ENCODE assay signal across 24 cellular contexts in the genomic region with DNA sequence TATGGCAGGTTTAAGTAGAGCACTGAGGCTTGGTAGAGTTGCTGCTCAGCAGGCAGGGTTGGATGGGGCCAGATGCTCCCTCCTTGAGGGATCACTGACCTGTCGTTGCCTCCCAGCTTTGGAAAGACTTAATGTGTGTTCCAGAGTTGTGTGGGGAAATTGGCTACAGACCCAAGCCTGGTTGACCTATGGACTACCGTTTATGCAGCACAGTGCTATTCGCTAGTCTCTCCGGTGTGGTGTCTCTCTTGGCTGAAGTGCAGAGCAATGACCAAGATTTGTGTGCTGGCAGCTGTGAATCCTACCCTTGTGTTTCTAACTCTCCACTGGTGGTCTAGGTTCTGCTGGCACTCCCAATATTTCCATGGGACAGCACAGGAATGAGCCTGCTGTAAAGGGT. TPM values are rescaled to one million over a fixed set of nuclear protein-coding genes. Genes with fewer than 3 reads are reported as not detected.
A peak's percentile ranks its signal among the peaks of the same experiment; 100 is the strongest.
DNase-seq lines count a peak whose midpoint lies in the region; ATAC-seq, FAIRE-seq and TF ChIP-seq lines count a peak whose summit lies in the region.
"Had no signal": no experiment of that assay in that cellular context is flagged by ENCODE, and none has a peak within 500 bp of the region (broad histone marks: within the 10 kb centered on the region; RNA-seq: fewer than 3 reads in every experiment).

No MANE protein-coding gene starts in this region.

- H3K4me1 Mint-ChIP-seq in GM23338 (no peaks in the 10 kb centered on the region), HFFc6 (ENCODE audit: low read depth) (no peaks in the 10 kb centered on the region)
- H3K4me1 Mint-ChIP-seq: CD14-positive monocyte, H9 had no signal

- TF ChIP-seq RAD21 in H1 (IDR thresholded peaks at IDR 0.05 in 1 of 2, conservative IDR thresholded peaks at IDR 0.05 in 1 of 2; ENCODE audit: low read depth in 2 of 2, low read length in 2 of 2) = no peak
- no peak for TF ChIP-seq RAD21 in HepG2 (CRISPR knock-in tag; IDR thresholded peaks at IDR 0.05)

- H3K4me1 ChIP-seq in GM23338 (ENCODE audit: insufficient read depth) (no peaks in the 10 kb centered on the region), H1 (replicated peaks in 1 of 4; ENCODE audit: control insufficient read depth in 3 of 4, insufficient read depth in 4 of 4, low read length in 3 of 4) (no peaks in the 10 kb centered on the region), HepG2 (ENCODE audit: insufficient read depth, low read length) (no peaks in the 10 kb centered on the region), small intestine (ENCODE audit: control insufficient read depth in 2 of 2, insufficient read depth in 1 of 2, low read depth in 1 of 2, low read length in 1 of 2) (no peaks in the 10 kb centered on the region)
- H3K4me1 ChIP-seq: A549; BE2C; BLaER1 treated with 17β-estradiol and CSF1 and Interleukin-3, amounts not matched to agents 10 nM and 100 nM had no signal

- H3K4ac ChIP-seq in H1 (replicated peaks; ENCODE audit: insufficient read length, low read depth, low read length) = no peak overlapping the region

- ATAC-seq in GM23338 (no peak), HepG2 (peak; percentile 81)
- ATAC-seq: A549, GM12878, HCT116 had no signal

- DNase-seq in GM23338 (ENCODE audit: low spot score) = no peak
- DNase-seq in H1 (ENCODE audit: low read depth in 1 of 2, low spot score in 2 of 2) = no peak
- DNase-seq in HepG2 (ENCODE audit: low spot score) = no peak
- DNase-seq in small intestine = peak; percentile 10
- no peak for DNase-seq in hepatic stellate cell (ENCODE audit: low spot score)
- no peak for DNase-seq in HFFc6
- DNase-seq in A172 (ENCODE audit: low spot score) = no peak
- DNase-seq: ACHN; AML-193; BE2C; CD4-positive, alpha-beta T cell; CD8-positive, alpha-beta memory T cell; DMS 273 treated with DMSO at 0.1 percent for 48 hours; DMS79; EL; GDM1; H9 had no signal

- H3K4me3 ChIP-seq in GM23338 = no peak overlapping the region
- no peak overlapping the region for H3K4me3 ChIP-seq in H1 (ENCODE audit: extremely low read depth in 1 of 4, insufficient read depth in 2 of 4, low read depth in 3 of 4, low read length in 4 of 4)
- H3K4me3 ChIP-seq in HepG2 (replicated peaks in 1 of 3; ENCODE audit: insufficient read depth in 1 of 3, low read depth in 2 of 3, low read length in 3 of 3) = no peak overlapping the region
- no peak overlapping the region for H3K4me3 ChIP-seq in small intestine (ENCODE audit: low read depth in 1 of 2, low read length in 2 of 2)
- H3K4me3 ChIP-seq: A549; BLaER1 treated with 17β-estradiol and CSF1 and Interleukin-3, amounts not matched to agents 10 nM and 100 nM; GM12878 had no signal

- H3K79me2 ChIP-seq in GM23338 (replicated peaks; ENCODE audit: insufficient read depth) = no peaks in the 10 kb centered on the region
- no peaks in the 10 kb centered on the region for H3K79me2 ChIP-seq in H1 (ENCODE audit: control insufficient read depth in 1 of 2, insufficient read depth in 2 of 2, low read length in 2 of 2)
- H3K79me2 ChIP-seq in HepG2 (ENCODE audit: insufficient read depth, low read length) = no peaks in the 10 kb centered on the region

- H3K79me1 ChIP-seq in H1 (ENCODE audit: low read depth, low read length) = no peaks in the 10 kb centered on the region

- H3K4me2 ChIP-seq in GM23338 (no peak overlapping the region), H1 (ENCODE audit: insufficient read depth in 1 of 2, low read depth in 2 of 2, low read length in 2 of 2) (no peak overlapping the region), HepG2 (ENCODE audit: low read depth, low read length) (no peak overlapping the region)
- H3K4me2 ChIP-seq: A549; BLaER1 treated with 17β-estradiol and CSF1 and Interleukin-3, amounts not matched to agents 10 nM and 100 nM had no signal

- H3K9me3 Mint-ChIP-seq in GM23338 (no peaks in the 10 kb centered on the region), HFFc6 (no peaks in the 10 kb centered on the region; the same call in 1 of the 2 replicates)
- H3K9me3 Mint-ChIP-seq: CD14-positive monocyte; CD4-positive, alpha-beta T cell; H9 had no signal

- H3F3A ChIP-seq in GM23338 (replicated peaks; ENCODE audit: low read depth) = no peaks in the 10 kb centered on the region

- 94% methylated on average over 4 of the region's 4 CpGs; no CpG with 5 or more reads in 1 of the 2 experiments for WGBS in H1 (ENCODE audit: extremely low coverage in 1 of 2, insufficient coverage in 1 of 2, insufficient read length in 1 of 2, insufficient replicate concordance in 2 of 2, low coverage in 1 of 2, low lambda C conversion rate in 2 of 2, missing lambda C conversion rate in 1 of 2), 2 experiments
- 0% methylated on average over 1 of the region's 4 CpGs for WGBS in HepG2 (ENCODE audit: low lambda C conversion rate)
- WGBS in small intestine, 3 donors = 12 to 69% (median 44%) methylated on average over 4 of the region's 4 CpGs

- no peak overlapping the region for H4K5ac ChIP-seq in H1 (ENCODE audit: insufficient read length, low read depth, low read length)

- H4K91ac ChIP-seq in H1 (replicated peaks; ENCODE audit: insufficient read length, low read length) = no peak overlapping the region

- TF ChIP-seq CTCF in GM23338 (conservative IDR thresholded peaks at IDR 0.05; ENCODE audit: low read depth in 2 of 2) = no peak
- TF ChIP-seq CTCF in H1 (IDR thresholded peaks at IDR 0.05; ENCODE audit: control extremely low read depth in 1 of 3, insufficient read depth in 1 of 3, low read depth in 1 of 3, low read length in 3 of 3) = no peak
- TF ChIP-seq CTCF in HepG2 (CRISPR knock-in tag; IDR thresholded peaks at IDR 0.05) = no peak
- no peak for TF ChIP-seq CTCF in HFFc6 (IDR thresholded peaks at IDR 0.05)

- FAIRE-seq in H1 (lab: Jason Lieb, UNC) (no peak), HepG2 (lab: Jason Lieb, UNC) (no peak), small intestine (lab: Jason Lieb, UNC) (no peak)
- FAIRE-seq: A549, D721Med, GM12878 had no signal

- no peak overlapping the region for H2BK20ac ChIP-seq in H1 (ENCODE audit: low read length)

- intact Hi-C loops in HepG2 (cut with micrococcal nuclease; ENCODE audit: unreplicated experiment) = no loop called here

- H3K27me3 Mint-ChIP-seq in GM23338 (ENCODE audit: insufficient read depth, low read depth, poor library complexity) (no peaks in the 10 kb centered on the region), HFFc6 (ENCODE audit: insufficient read depth) (no peaks in the 10 kb centered on the region)

- no peaks in the 10 kb centered on the region for H3K36me3 ChIP-seq in GM23338 (ENCODE audit: insufficient read depth)
- H3K36me3 ChIP-seq in H1 (ENCODE audit: control insufficient read depth in 2 of 4, insufficient read depth in 4 of 4, low read length in 3 of 4) = no peaks in the 10 kb centered on the region
- no peaks in the 10 kb centered on the region for H3K36me3 ChIP-seq in HepG2 (replicated peaks in 1 of 2; ENCODE audit: control insufficient read depth in 1 of 2, insufficient read depth in 2 of 2, low read length in 2 of 2)
- no peaks in the 10 kb centered on the region for H3K36me3 ChIP-seq in small intestine (ENCODE audit: control insufficient read depth in 2 of 2, insufficient read depth in 2 of 2, low read length in 2 of 2)
- H3K36me3 ChIP-seq: BE2C; BLaER1 treated with 17β-estradiol and CSF1 and Interleukin-3, amounts not matched to agents 10 nM and 100 nM had no signal

- H3K9ac ChIP-seq in H1 (replicated peaks in 1 of 4; ENCODE audit: extremely low read depth in 1 of 4, low read depth in 3 of 4, low read length in 3 of 4) (no peak overlapping the region), HepG2 (ENCODE audit: insufficient read depth, low read depth, low read length) (no peak overlapping the region)
- H3K9ac ChIP-seq: BLaER1 treated with 17β-estradiol and CSF1 and Interleukin-3, amounts not matched to agents 10 nM and 100 nM had no signal

- H2AK5ac ChIP-seq in H1 (ENCODE audit: low read depth, low read length) = no peak overlapping the region

- H3K14ac ChIP-seq in H1 (ENCODE audit: insufficient read length) = no peak overlapping the region

- no peaks in the 10 kb centered on the region for H3K9me2 ChIP-seq in GM23338 (ENCODE audit: insufficient read depth)

- H3K36me3 Mint-ChIP-seq in GM23338 (ENCODE audit: low read depth) (no peaks in the 10 kb centered on the region), HFFc6 (ENCODE audit: low read depth) (no peaks in the 10 kb centered on the region)
- H3K36me3 Mint-ChIP-seq: CD14-positive monocyte; CD8-positive, alpha-beta memory T cell had no signal

- no peak overlapping the region for H2BK15ac ChIP-seq in H1 (ENCODE audit: low read length)

- no peak for TF ChIP-seq POLR2A in H1 (IDR thresholded peaks at IDR 0.05; ENCODE audit: control extremely low read depth in 1 of 2, low read depth in 2 of 2, low read length in 2 of 2)
- no peak for TF ChIP-seq POLR2A in HepG2 (IDR thresholded peaks at IDR 0.05; ENCODE audit: insufficient read depth in 1 of 2, low read depth in 2 of 2, low read length in 2 of 2)

- H4K20me1 ChIP-seq in GM23338 (replicated peaks; ENCODE audit: insufficient read depth) = no peaks in the 10 kb centered on the region
- H4K20me1 ChIP-seq in H1 (replicated peaks in 1 of 2; ENCODE audit: control insufficient read depth in 1 of 2, insufficient read depth in 2 of 2, low read length in 2 of 2) = no peaks in the 10 kb centered on the region
- no peaks in the 10 kb centered on the region for H4K20me1 ChIP-seq in HepG2 (ENCODE audit: insufficient read depth, low read length)
- H4K20me1 ChIP-seq: BLaER1 treated with 17β-estradiol and CSF1 and Interleukin-3, amounts not matched to agents 10 nM and 100 nM had no signal

- H3K18ac ChIP-seq in H1 (ENCODE audit: extremely low read depth, low read length) = no peak overlapping the region

- H3K4me3 Mint-ChIP-seq in GM23338 = no peak overlapping the region
- H3K4me3 Mint-ChIP-seq in HFFc6 = no peak overlapping the region
- H3K4me3 Mint-ChIP-seq: CD14-positive monocyte; CD4-positive, alpha-beta T cell; CD8-positive, alpha-beta memory T cell; H9 had no signal

- H2AFZ ChIP-seq in GM23338 = 0 out of 2 replicates have a peak overlapping the region, but pooled peaks have one; percentile 38
- peak overlapping the region; percentile 92; the same call in 1 of the 2 replicates for H2AFZ ChIP-seq in H1 (ENCODE audit: low read length)
- no peak overlapping the region for H2AFZ ChIP-seq in HepG2 (ENCODE audit: low read length)

- H2BK5ac ChIP-seq in H1 (ENCODE audit: low read depth, low read length) = no peak overlapping the region

- no peaks in the 10 kb centered on the region for H3K9me3 ChIP-seq in H1 (ENCODE audit: insufficient read depth in 2 of 2, low read depth in 1 of 2, low read length in 1 of 2)
- H3K9me3 ChIP-seq in HepG2 (ENCODE audit: low read length) = no peaks in the 10 kb centered on the region
- H3K9me3 ChIP-seq in small intestine (ENCODE audit: control insufficient read depth, low read depth) = no peaks in the 10 kb centered on the region
- H3K9me3 ChIP-seq: A549; BE2C; BLaER1 treated with 17β-estradiol and CSF1 and Interleukin-3, amounts not matched to agents 10 nM and 100 nM had no signal

- POLR2A ChIA-PET in H1 (lab: Charles Lee; ENCODE audit: partially characterized antibody) = no interaction called here
- POLR2A ChIA-PET in HepG2 (lab: Yijun Ruan, JAX) = no interaction called here

- CTCF ChIA-PET in H1 (lab: Charles Lee; ENCODE audit: partially characterized antibody) = interaction anchor here (0.7 to 4.2 kb wide), 3 partner anchors 18 to 352 kb away, joined by 3 to 18 read pairs (median 3); no protein-coding TSS in a partner anchor
- CTCF ChIA-PET in HepG2 (lab: Yijun Ruan, JAX; ENCODE audit: low intra/inter-chr PET ratio, low total read pairs) = no interaction called here

- in situ Hi-C loops in HepG2 (cut with HindIII; ENCODE audit: extremely low pct_ligation_motif_present, low pct_unique_long_range_greater_than_20kb) = loop anchor here (25.0 kb wide), 1 partner anchor 693 kb away; no protein-coding TSS in a partner anchor

- H3K56ac ChIP-seq in H1 (replicated peaks; ENCODE audit: insufficient read length, low read depth, low read length) = no peak overlapping the region

- no peak overlapping the region for H2BK120ac ChIP-seq in H1 (replicated peaks; ENCODE audit: low read depth, low read length)

- no peak for TF ChIP-seq EP300 in H1 (IDR thresholded peaks at IDR 0.05; ENCODE audit: borderline replicate concordance in 1 of 2, low read depth in 2 of 2, low read length in 2 of 2)
- no peak for TF ChIP-seq EP300 in HepG2 (IDR thresholded peaks at IDR 0.05; ENCODE audit: low read depth in 2 of 2, low read length in 2 of 2)
- TF ChIP-seq EP300 in HepG2 (CRISPR knock-in tag; IDR thresholded peaks at IDR 0.05; ENCODE audit: borderline replicate concordance) = no peak

- H2BK12ac ChIP-seq in H1 (ENCODE audit: low read depth, low read length) = no peak overlapping the region

- no peak overlapping the region; the same call in 1 of the 2 replicates for H4K8ac ChIP-seq in H1 (ENCODE audit: extremely low read depth, insufficient read depth, low read length)

- no TSS peak for BruUV-seq in HepG2 (replicated peaks; lab: Mats Ljungman, UMichigan)

- no peak overlapping the region for H3K23ac ChIP-seq in H1 (ENCODE audit: insufficient read length)

- H3K27ac ChIP-seq in GM23338 (ENCODE audit: low read depth) (no peak overlapping the region), H1 (ENCODE audit: low read depth, low read length) (no peak overlapping the region), HepG2 (ENCODE audit: extremely low read length, insufficient read depth, low read length) (no peak overlapping the region), small intestine (ENCODE audit: low read depth in 1 of 2, low read length in 1 of 2) (no peak overlapping the region)
- H3K27ac ChIP-seq: 22Rv1; A549; BLaER1 treated with 17β-estradiol and CSF1 and Interleukin-3, amounts not matched to agents 10 nM and 100 nM had no signal

- no peak overlapping the region for H3K27ac Mint-ChIP-seq in GM23338
- no peak overlapping the region for H3K27ac Mint-ChIP-seq in HFFc6
- H3K27ac Mint-ChIP-seq: CD14-positive monocyte; CD4-positive, alpha-beta T cell; CD8-positive, alpha-beta memory T cell had no signal

- H3K23me2 ChIP-seq in H1 (ENCODE audit: low read depth, low read length) = no peaks in the 10 kb centered on the region

- H3K27me3 ChIP-seq in GM23338 (ENCODE audit: insufficient read depth) = no peaks in the 10 kb centered on the region
- no peaks in the 10 kb centered on the region; a peak in 1 of 7 replicates for H3K27me3 ChIP-seq in H1 (replicated peaks in 1 of 4; ENCODE audit: control insufficient read depth in 3 of 4, extremely low read depth in 1 of 4, insufficient read depth in 3 of 4, low read length in 3 of 4)
- no peaks in the 10 kb centered on the region for H3K27me3 ChIP-seq in HepG2 (ENCODE audit: control insufficient read depth in 1 of 2, insufficient read depth in 2 of 2, low read length in 2 of 2)
- H3K27me3 ChIP-seq in small intestine (ENCODE audit: control insufficient read depth in 2 of 2, insufficient read depth in 2 of 2, low read length in 2 of 2) = no peaks in the 10 kb centered on the region
- H3K27me3 ChIP-seq: BE2C; BLaER1 treated with 17β-estradiol and CSF1 and Interleukin-3, amounts not matched to agents 10 nM and 100 nM had no signal

RNA-seq across cellular contexts. Expression of a gene that starts 29.8 kb away (rescaled TPM):
- 0.56 and 1.4 TPM in 2 replicates for total RNA-seq in GM23338 (2014; rRNA removed; shearing (Covaris generic))
- polyA plus RNA-seq in GM23338 (2016; fragmentation: Nextera tagmentation; extraction: Ambion mirVana) = 0.12 and 0.52 TPM in 2 replicates
- total RNA-seq in H1 (2021; fragmentation: NEBNext Ultra II Directional; extraction: Animal tissue kit (Norgen Biotek cat#: 25700)) = 0.37 and 0.57 TPM in 2 replicates
- 0.08 and 0.17 TPM in 2 replicates for polyA plus RNA-seq in H1 (2011; rRNA removed)
- 0.16 TPM for polyA plus RNA-seq in H1 (2011; cell fraction: cytosol; rRNA removed)
- 0.23 TPM for polyA plus RNA-seq in H1 (2011; cell fraction: nucleus; rRNA removed)
- 0.23 to 0.32 TPM (median 0.30 TPM) in 4 replicates for polyA plus RNA-seq in H1 (2012, experiment 1 of 2)
- polyA plus RNA-seq in H1 (2012, experiment 2 of 2) = not detected
- 0.36 TPM for polyA plus RNA-seq in H1 (2013, experiment 1 of 2)
- 0.22 TPM for polyA plus RNA-seq in H1 (2013, experiment 2 of 2)
- polyA minus RNA-seq in H1 (2011; rRNA and poly(A)+ RNA removed) = 0.50 and 0.66 TPM in 2 replicates
- polyA minus RNA-seq in H1 (2011; cell fraction: cytosol; rRNA and poly(A)+ RNA removed) = not detected
- 0.40 TPM for polyA minus RNA-seq in H1 (2011; cell fraction: nucleus; rRNA and poly(A)+ RNA removed)
- total RNA-seq in HepG2 (2016; rRNA removed; fragmentation: Illumina TruSeq; extraction: Trizol) = not detected in 2 replicates
- total RNA-seq in HepG2 (2016; cell fraction: cytosol; rRNA removed; fragmentation: Illumina TruSeq; extraction: Trizol; ENCODE audit: low read depth) = not detected in 2 replicates
- total RNA-seq in HepG2 (2016; cell fraction: insoluble cytoplasmic fraction; rRNA removed; fragmentation: Illumina TruSeq; extraction: Trizol) = not detected in 2 replicates
- not detected in 2 replicates for total RNA-seq in HepG2 (2016; cell fraction: membrane; rRNA removed; fragmentation: Illumina TruSeq; extraction: Trizol)
- total RNA-seq in HepG2 (2016; cell fraction: nucleus; rRNA removed; fragmentation: Illumina TruSeq; extraction: Trizol) = not detected in 2 replicates
- polyA plus RNA-seq in HepG2 (2011; rRNA removed) = not detected in 2 replicates
- polyA plus RNA-seq in HepG2 (2011; cell fraction: cytosol; rRNA removed) = not detected in 2 replicates
- polyA plus RNA-seq in HepG2 (2011; cell fraction: nucleus; rRNA removed) = not detected in 2 replicates
- polyA plus RNA-seq in HepG2 (2012) = not detected in 2 replicates
- not detected in 2 replicates for polyA plus RNA-seq in HepG2 (2016; cell fraction: cytosol; fragmentation: Illumina TruSeq; extraction: Trizol; ENCODE audit: low read depth)
- polyA plus RNA-seq in HepG2 (2016; cell fraction: insoluble cytoplasmic fraction; fragmentation: Illumina TruSeq; extraction: Trizol; ENCODE audit: low read depth) = not detected in 2 replicates
- not detected in 2 replicates for polyA plus RNA-seq in HepG2 (2016; cell fraction: membrane; fragmentation: Illumina TruSeq; extraction: Trizol; ENCODE audit: low read depth)
- polyA plus RNA-seq in HepG2 (2016; cell fraction: nucleus; fragmentation: Illumina TruSeq; extraction: Trizol; ENCODE audit: insufficient read depth, low read depth) = not detected in 2 replicates
- not detected in 2 replicates for polyA minus RNA-seq in HepG2 (2011; rRNA and poly(A)+ RNA removed; ENCODE audit: low replicate concordance)
- not detected in 2 replicates for polyA minus RNA-seq in HepG2 (2011; cell fraction: cytosol; rRNA and poly(A)+ RNA removed)
- not detected in 2 replicates for polyA minus RNA-seq in HepG2 (2011; cell fraction: nucleus; rRNA and poly(A)+ RNA removed)
- under 1 TPM in 2 of 3 donors, not detected in 1; 0.18 to 0.22 TPM for polyA plus RNA-seq in small intestine
- total RNA-seq in HFFc6 (2021; fragmentation: NEBNext Ultra II Directional; extraction: Animal tissue kit (Norgen Biotek cat#: 25700)) = not detected
- total RNA-seq in A172 (2014; rRNA removed; shearing (Covaris generic)) = 0.02 and 0.07 TPM in 2 replicates
- total RNA-seq: GM12878 had no signal
- polyA plus RNA-seq: CD14-positive monocyte had no signal
